Comparison of ENCODE assay signal across 13 cellular contexts in genomic region chr1:182301026-182301436, GRCh38.
A peak's percentile ranks its signal among the peaks of the same experiment; 100 is the strongest.
DNase-seq lines count a peak whose midpoint lies in the region; ATAC-seq and TF ChIP-seq lines count a peak whose summit lies in the region.
"Had no signal": no experiment of that assay in that cellular context is flagged by ENCODE, and none has a peak within 500 bp of the region (broad histone marks: within the 10 kb centered on the region; RNA-seq: fewer than 3 reads in every experiment).

No MANE protein-coding gene starts in this region.

- no peaks in the 10 kb centered on the region for H3K27me3 ChIP-seq in DND-41 (ENCODE audit: insufficient read depth, low read length, poor library complexity)
- H3K27me3 ChIP-seq: spleen had no signal

- H3K27ac Mint-ChIP-seq in activated CD4-positive, alpha-beta T cell treated with anti-CD3 and anti-CD28 coated beads, Interleukin-2, amount 10 ng/mL, durations not matched to agents 7 days and 5 days: no peak overlapping the region
- peak overlapping the region; percentile 88 for H3K27ac Mint-ChIP-seq in activated T-helper 1 cell treated with anti-CD3 and anti-CD28 coated beads, Interleukin-12 subunit alpha, Interleukin-12 subunit beta, Interleukin-2, Interleukin-4 antibody, amounts not matched to agents 30 ng/mL and 10 ng/mL and 1 ng/mL, durations not matched to agents 14 hours and 24 hours and 36 hours
- H3K27ac Mint-ChIP-seq in T-helper 17 cell: no peak overlapping the region

- no peaks in the 10 kb centered on the region for H3K9me3 Mint-ChIP-seq in activated CD4-positive, alpha-beta T cell treated with anti-CD3 and anti-CD28 coated beads, Interleukin-2, amount 10 ng/mL, durations not matched to agents 7 days and 5 days
- H3K9me3 Mint-ChIP-seq in activated T-helper 1 cell treated with anti-CD3 and anti-CD28 coated beads, Interleukin-12 subunit alpha, Interleukin-12 subunit beta, Interleukin-2, Interleukin-4 antibody, amounts not matched to agents 30 ng/mL and 10 ng/mL and 1 ng/mL, durations not matched to agents 14 hours and 24 hours and 36 hours: no peaks in the 10 kb centered on the region

- peak overlapping the region; percentile 49; the same call in 1 of the 2 replicates for H3K4me2 ChIP-seq in DND-41 (ENCODE audit: insufficient read depth, low read length)
- H3K4me2 ChIP-seq: KMS-11 had no signal

- H3K27me3 Mint-ChIP-seq in activated CD4-positive, alpha-beta T cell treated with anti-CD3 and anti-CD28 coated beads, Interleukin-2, amount 10 ng/mL, durations not matched to agents 7 days and 5 days: no peaks in the 10 kb centered on the region
- H3K27me3 Mint-ChIP-seq in activated T-helper 1 cell treated with anti-CD3 and anti-CD28 coated beads, Interleukin-12 subunit alpha, Interleukin-12 subunit beta, Interleukin-2, Interleukin-4 antibody, amounts not matched to agents 30 ng/mL and 10 ng/mL and 1 ng/mL, durations not matched to agents 14 hours and 24 hours and 36 hours (ENCODE audit: insufficient read depth): no peaks in the 10 kb centered on the region
- peaks cover 9% of the 10 kb centered on the region for H3K27me3 Mint-ChIP-seq in T-helper 17 cell

- peak; percentile 72 for ATAC-seq in DND-41 (ENCODE audit: insufficient read depth, low read depth)
- peak; percentile 13 for ATAC-seq in mucosa of descending colon
- no peak for ATAC-seq in T-helper 17 cell
- ATAC-seq in GM18870 (IDR thresholded peaks at IDR 0.05; ENCODE audit: unreplicated experiment): no peak

- H3K9ac ChIP-seq in DND-41 (ENCODE audit: low read depth, low read length): peak overlapping the region; percentile 55
- H3K9ac ChIP-seq: KMS-11 had no signal

- TF ChIP-seq CTCF in DND-41 (IDR thresholded peaks at IDR 0.05; ENCODE audit: borderline replicate concordance, extremely low read depth, low read length, poor library complexity, severe bottlenecking): no peak
- no peak for TF ChIP-seq CTCF in mucosa of descending colon (IDR thresholded peaks at IDR 0.05)

- intact Hi-C loops in activated T-helper 1 cell treated with anti-CD3 and anti-CD28 coated beads, Interleukin-12 subunit alpha, Interleukin-12 subunit beta, Interleukin-2, Interleukin-4 antibody, amounts not matched to agents 30 ng/mL and 10 ng/mL and 1 ng/mL, durations not matched to agents 14 hours and 24 hours and 36 hours (cut with micrococcal nuclease): loop anchor here (1.0 to 5.0 kb wide), 6 partner anchors 42 to 1861 kb away; no protein-coding TSS in a partner anchor
- intact Hi-C loops in mucosa of descending colon (cut with DNase I, micrococcal nuclease): loop anchor here (5.0 to 10.0 kb wide), 2 partner anchors 91 to 94 kb away; partner anchors contain the start of gene GLUL (in 2 of the 2)

- H3K9me3 ChIP-seq in DND-41 (ENCODE audit: insufficient read depth, low read length, severe bottlenecking): no peaks in the 10 kb centered on the region
- H3K9me3 ChIP-seq in mucosa of descending colon: no peaks in the 10 kb centered on the region
- H3K9me3 ChIP-seq in T-helper 17 cell (ENCODE audit: control insufficient read depth, low read length, poor library complexity, severe bottlenecking): no peaks in the 10 kb centered on the region
- H3K9me3 ChIP-seq: SJSA1 had no signal

- H3K4me1 ChIP-seq in DND-41 (ENCODE audit: insufficient read depth, low read length): peaks cover 56% of the 10 kb centered on the region
- peaks cover 12% of the 10 kb centered on the region for H3K4me1 ChIP-seq in mucosa of descending colon (ENCODE audit: low read depth)
- H3K4me1 ChIP-seq: SJSA1 had no signal

- no peaks in the 10 kb centered on the region for H3K79me2 ChIP-seq in DND-41 (ENCODE audit: insufficient read depth, low read length)

- no peaks in the 10 kb centered on the region for H3K36me3 ChIP-seq in DND-41 (ENCODE audit: insufficient read depth, low read length)
- no peaks in the 10 kb centered on the region for H3K36me3 ChIP-seq in mucosa of descending colon (ENCODE audit: low read depth)
- H3K36me3 ChIP-seq: SJSA1, spleen had no signal

- H3K27ac ChIP-seq in DND-41 (ENCODE audit: low read length): peak overlapping the region; percentile 96
- H3K27ac ChIP-seq: KMS-11, SJSA1 had no signal

- H3K4me3 Mint-ChIP-seq in activated CD4-positive, alpha-beta T cell treated with anti-CD3 and anti-CD28 coated beads, Interleukin-2, amount 10 ng/mL, durations not matched to agents 7 days and 5 days: no peak overlapping the region
- H3K4me3 Mint-ChIP-seq in activated T-helper 1 cell treated with anti-CD3 and anti-CD28 coated beads, Interleukin-12 subunit alpha, Interleukin-12 subunit beta, Interleukin-2, Interleukin-4 antibody, amounts not matched to agents 30 ng/mL and 10 ng/mL and 1 ng/mL, durations not matched to agents 14 hours and 24 hours and 36 hours: no peak overlapping the region
- no peak overlapping the region for H3K4me3 Mint-ChIP-seq in T-helper 17 cell

- peaks cover 34% of the 10 kb centered on the region for H3K4me1 Mint-ChIP-seq in activated CD4-positive, alpha-beta T cell treated with anti-CD3 and anti-CD28 coated beads, Interleukin-2, amount 10 ng/mL, durations not matched to agents 7 days and 5 days
- H3K4me1 Mint-ChIP-seq in activated T-helper 1 cell treated with anti-CD3 and anti-CD28 coated beads, Interleukin-12 subunit alpha, Interleukin-12 subunit beta, Interleukin-2, Interleukin-4 antibody, amounts not matched to agents 30 ng/mL and 10 ng/mL and 1 ng/mL, durations not matched to agents 14 hours and 24 hours and 36 hours (ENCODE audit: low read depth): peaks cover 51% of the 10 kb centered on the region
- H3K4me1 Mint-ChIP-seq in T-helper 17 cell: peaks cover 5% of the 10 kb centered on the region

- POLR2A ChIA-PET in activated CD4-positive, alpha-beta T cell treated with anti-CD3 and anti-CD28 coated beads, Interleukin-2, amount 10 ng/mL, durations not matched to agents 7 days and 5 days (lab: Charles Lee): no interaction called here

- no peak overlapping the region for H2AFZ ChIP-seq in DND-41 (ENCODE audit: low read depth, low read length)

- no peaks in the 10 kb centered on the region for H3K36me3 Mint-ChIP-seq in activated CD4-positive, alpha-beta T cell treated with anti-CD3 and anti-CD28 coated beads, Interleukin-2, amount 10 ng/mL, durations not matched to agents 7 days and 5 days (ENCODE audit: low read depth)
- no peaks in the 10 kb centered on the region for H3K36me3 Mint-ChIP-seq in activated T-helper 1 cell treated with anti-CD3 and anti-CD28 coated beads, Interleukin-12 subunit alpha, Interleukin-12 subunit beta, Interleukin-2, Interleukin-4 antibody, amounts not matched to agents 30 ng/mL and 10 ng/mL and 1 ng/mL, durations not matched to agents 14 hours and 24 hours and 36 hours (ENCODE audit: low read depth)
- no peaks in the 10 kb centered on the region for H3K36me3 Mint-ChIP-seq in T-helper 17 cell (ENCODE audit: low read depth)

- no peak overlapping the region for H3K4me3 ChIP-seq in DND-41 (ENCODE audit: low read depth in 1 of 2, low read length in 2 of 2)
- no peak overlapping the region for H3K4me3 ChIP-seq in mucosa of descending colon
- H3K4me3 ChIP-seq: SJSA1, spleen had no signal

- DNase-seq in activated CD4-positive, alpha-beta T cell treated with anti-CD3 and anti-CD28 coated beads for 48 hours: peak; percentile 28
- no peak for DNase-seq in activated CD4-positive, alpha-beta T cell treated with anti-CD3 and anti-CD28 coated beads, Interleukin-2, amount 10 ng/mL, durations not matched to agents 7 days and 5 days
- DNase-seq in DND-41: peak; percentile 75
- peak; percentile 16 for DNase-seq in activated T-helper 1 cell treated with anti-CD3 and anti-CD28 coated beads, Interleukin-12 subunit alpha, Interleukin-12 subunit beta, Interleukin-2, Interleukin-4 antibody, amounts not matched to agents 30 ng/mL and 10 ng/mL and 1 ng/mL, durations not matched to agents 14 hours and 24 hours and 36 hours (ENCODE audit: low spot score)
- no peak for DNase-seq in mucosa of descending colon
- DNase-seq in T-helper 17 cell: no peak
- DNase-seq in NCI-H446 treated with DMSO at 0.1 percent for 48 hours (lab: John Stamatoyannopoulos, UW): no peak
- DNase-seq: activated effector memory CD4-positive, alpha-beta T cell treated with anti-CD3 and anti-CD28 coated beads, Interleukin-2, amount 50 U/mL, for 16 hours; NCI-H2029; spleen had no signal

- H4K20me1 ChIP-seq in DND-41 (ENCODE audit: insufficient read depth, low read length): no peaks in the 10 kb centered on the region

- CTCF ChIA-PET in activated CD4-positive, alpha-beta T cell treated with anti-CD3 and anti-CD28 coated beads, Interleukin-2, amount 10 ng/mL, durations not matched to agents 7 days and 5 days (lab: Charles Lee): interaction anchor here (0.8 to 1.3 kb wide), 3 partner anchors 8 to 14 kb away, joined by 3 read pairs; no protein-coding TSS in a partner anchor

Comparison
In these comparisons a context has a peak if more than half of its experiments do, and no peak if none do; other contexts are left out.
1. DNase-seq: peak in activated CD4-positive, alpha-beta T cell treated with anti-CD3 and anti-CD28 coated beads for 48 hours (single experiment), DND-41 (single experiment) and activated T-helper 1 cell treated with anti-CD3 and anti-CD28 coated beads, Interleukin-12 subunit alpha, Interleukin-12 subunit beta, Interleukin-2, Interleukin-4 antibody, amounts not matched to agents 30 ng/mL and 10 ng/mL and 1 ng/mL, durations not matched to agents 14 hours and 24 hours and 36 hours (single experiment); none in activated CD4-positive, alpha-beta T cell treated with anti-CD3 and anti-CD28 coated beads, Interleukin-2, amount 10 ng/mL, durations not matched to agents 7 days and 5 days (single experiment), mucosa of descending colon (0 of 3), T-helper 17 cell (0 of 3) and NCI-H446 treated with DMSO at 0.1 percent for 48 hours (single experiment).
2. ATAC-seq: peak in DND-41 (single experiment) and mucosa of descending colon (single experiment); none in T-helper 17 cell (single experiment) and GM18870 (single experiment).